1 cellular context compared by ENCODE assay signal in genomic region chr9:16514131-16514530, GRCh38.
TF ChIP-seq lines count a peak whose summit lies in the region.

No MANE protein-coding gene starts in this region.

TF ChIP-seq in GM23338, 12 proteins besides CTCF, POLR2A, EP300 and RAD21:
- TF ChIP-seq CREB1 (CRISPR knock-in tag; IDR thresholded peaks at IDR 0.05; ENCODE audit: low read depth) (no peak), EZH2phosphoT487 (IDR thresholded peaks at IDR 0.05; ENCODE audit: unreplicated experiment) (no peak), ZNF462 (CRISPR knock-in tag; IDR thresholded peaks at IDR 0.05) (no peak), STAT1 (IDR thresholded peaks at IDR 0.05; ENCODE audit: unreplicated experiment) (no peak), REST (IDR thresholded peaks at IDR 0.05; ENCODE audit: unreplicated experiment) (no peak), NANOG (IDR thresholded peaks at IDR 0.05; ENCODE audit: borderline replicate concordance) (no peak), ETS1 (IDR thresholded peaks at IDR 0.05) (no peak), POLR2AphosphoS5 (IDR thresholded peaks at IDR 0.05; ENCODE audit: low read depth) (no peak), ZNF114 (CRISPR knock-in tag; IDR thresholded peaks at IDR 0.05) (no peak), EZH2 (IDR thresholded peaks at IDR 0.05; ENCODE audit: low read depth, unreplicated experiment) (no peak), ZNF331 (CRISPR knock-in tag; IDR thresholded peaks at IDR 0.05; ENCODE audit: low read depth) (no peak)
